ENCODE assay signal across 2 cellular contexts in genomic region chr9:95892690-95893089, GRCh38.
TF ChIP-seq lines count a peak whose summit lies in the region.

No MANE protein-coding gene starts in this region.

TF ChIP-seq in HEK293, 187 proteins besides CTCF, POLR2A, EP300 and RAD21 (continued from another document):
- peak; percentile 67 for TF ChIP-seq SETDB1 (IDR thresholded peaks at IDR 0.05; ENCODE audit: insufficient read length, low read length)

TF ChIP-seq in K562, 482 proteins besides CTCF, POLR2A, EP300 and RAD21 (continued from another document):
- TF ChIP-seq ZNF354B (CRISPR knock-in tag; IDR thresholded peaks at IDR 0.05): peak; percentile 60; the same call in 1 of the 2 replicates
TF ChIP-seq in K562: peak in this region for 2.
